33 cellular contexts compared by ENCODE assay signal in genomic region chr10:8498290-8498689, GRCh38.
"Had no signal": no experiment of that assay in that cellular context is flagged by ENCODE, and none has a peak within 500 bp of the region (broad histone marks: within the 10 kb centered on the region; RNA-seq: fewer than 3 reads in every experiment).

No MANE protein-coding gene starts in this region.

- H3K36me3 Mint-ChIP-seq: activated CD4-positive, alpha-beta memory T cell treated with anti-CD3 and anti-CD28 coated beads for 36 hours; activated naive CD4-positive, alpha-beta T cell treated with anti-CD3 and anti-CD28 coated beads, Interleukin-2, amount 50 U/mL, for 72 hours; activated naive CD8-positive, alpha-beta T cell treated with anti-CD3 and anti-CD28 coated beads for 36 hours had no signal

- H3K4me3 Mint-ChIP-seq: activated B cell treated with CpG ODN at 0.5 μM for 24 hours; activated CD4-positive, alpha-beta memory T cell treated with anti-CD3 and anti-CD28 coated beads for 36 hours; activated CD4-positive, alpha-beta T cell treated with anti-CD3 and anti-CD28 coated beads, Interleukin-2, amount 10 ng/mL, durations not matched to agents 24 days and 14 days; activated CD8-positive, alpha-beta T cell treated with anti-CD3 and anti-CD28 coated beads for 36 hours; activated naive CD4-positive, alpha-beta T cell treated with anti-CD3 and anti-CD28 coated beads for 36 hours; activated naive CD8-positive, alpha-beta T cell treated with anti-CD3 and anti-CD28 coated beads for 36 hours; activated T-cell treated with anti-CD3 and anti-CD28 coated beads, Interleukin-2, amount 50 U/mL, for 4 hours; activated T-cell treated with anti-CD3 and anti-CD28 coated beads, Interleukin-2, amount 50 U/mL, for 72 hours; activated T-helper 1 cell treated with anti-CD3 and anti-CD28 coated beads, Interleukin-12 subunit alpha, Interleukin-12 subunit beta, Interleukin-2, Interleukin-4 antibody, amounts not matched to agents 30 ng/mL and 10 ng/mL and 1 ng/mL, durations not matched to agents 14 hours and 24 hours and 36 hours; activated T-helper 17 cell treated with anti-CD3 and anti-CD28 coated beads, Interleukin-2, amount 50 U/mL, for 72 hours; T-helper 17 cell had no signal

- ATAC-seq: activated CD8-positive, alpha-beta T cell treated with anti-CD3 and anti-CD28 coated beads for 36 hours; body of pancreas; T-helper 17 cell had no signal

- H3K27ac ChIP-seq: adrenal gland, body of pancreas, brain microvascular endothelial cell, breast epithelium, WERI-Rb-1 had no signal

- H3K4me3 ChIP-seq: adrenal gland, body of pancreas, breast epithelium had no signal

- H3K27me3 ChIP-seq: adrenal gland, body of pancreas, brain microvascular endothelial cell, breast epithelium had no signal

- H3K36me3 ChIP-seq: adrenal gland, brain microvascular endothelial cell, breast epithelium, WERI-Rb-1 had no signal

- H3K27me3 Mint-ChIP-seq: activated B cell treated with CpG ODN at 0.5 μM for 24 hours had no signal

- DNase-seq: activated B cell treated with CpG ODN at 0.5 μM for 24 hours; activated CD4-positive, alpha-beta T cell treated with anti-CD3 and anti-CD28 coated beads for 4 hours; activated CD4-positive, alpha-beta T cell treated with anti-CD3 and anti-CD28 coated beads, Interleukin-2, amount 50 U/mL, for 1 hour; activated CD4-positive, alpha-beta T cell treated with anti-CD3 and anti-CD28 coated beads, Interleukin-2, amount 50 U/mL, for 4 hours; activated CD4-positive, CD25-positive, alpha-beta regulatory T cell treated with anti-CD3 and anti-CD28 coated beads, Interleukin-2, amount 50 U/mL, for 72 hours; activated CD8-positive, alpha-beta memory T cell treated with anti-CD3 and anti-CD28 coated beads, Interleukin-2, amount 50 U/mL, for 4 hours; activated effector memory CD4-positive, alpha-beta T cell treated with anti-CD3 and anti-CD28 coated beads, Interleukin-2, amount 50 U/mL, for 16 hours; activated gamma-delta T cell treated with Interleukin-2 at 50 U/mL for 16 hours; activated naive CD4-positive, alpha-beta T cell; activated naive CD4-positive, alpha-beta T cell treated with anti-CD3 and anti-CD28 coated beads, Interleukin-2, amount 50 U/mL, for 16 hours; activated naive CD8-positive, alpha-beta T cell treated with anti-CD3 and anti-CD28 coated beads for 36 hours; activated T-cell treated with anti-CD3 and anti-CD28 coated beads for 4 hours; activated T-cell treated with anti-CD3 and anti-CD28 coated beads, Interleukin-2, amount 50 U/mL, for 1 hour; activated T-cell treated with anti-CD3 and anti-CD28 coated beads, Interleukin-2, amount 50 U/mL, for 4 hours; adrenal gland; amniotic stem cell; aorta; body of pancreas; brain microvascular endothelial cell; central memory CD4-positive, alpha-beta T cell; T-helper 17 cell; T1000; WERI-Rb-1 had no signal

- H3K4me1 Mint-ChIP-seq: activated B cell treated with CpG ODN at 0.5 μM for 24 hours; activated T-helper 17 cell treated with anti-CD3 and anti-CD28 coated beads, Interleukin-2, amount 50 U/mL, for 72 hours had no signal

- FAIRE-seq: astrocyte had no signal

- H3K27ac Mint-ChIP-seq: activated B cell treated with CpG ODN at 0.5 μM for 24 hours; activated CD4-positive, alpha-beta memory T cell treated with anti-CD3 and anti-CD28 coated beads for 36 hours; activated CD4-positive, alpha-beta T cell treated with anti-CD3 and anti-CD28 coated beads, Interleukin-2, amount 10 ng/mL, durations not matched to agents 24 days and 14 days; activated CD8-positive, alpha-beta T cell treated with anti-CD3 and anti-CD28 coated beads for 36 hours; activated naive CD4-positive, alpha-beta T cell treated with anti-CD3 and anti-CD28 coated beads for 36 hours; activated naive CD8-positive, alpha-beta T cell treated with anti-CD3 and anti-CD28 coated beads for 36 hours; activated T-cell treated with anti-CD3 and anti-CD28 coated beads, Interleukin-2, amount 50 U/mL, for 72 hours; activated T-helper 1 cell treated with anti-CD3 and anti-CD28 coated beads, Interleukin-12 subunit alpha, Interleukin-12 subunit beta, Interleukin-2, Interleukin-4 antibody, amounts not matched to agents 30 ng/mL and 10 ng/mL and 1 ng/mL, durations not matched to agents 14 hours and 24 hours and 36 hours; activated T-helper 17 cell treated with anti-CD3 and anti-CD28 coated beads, Interleukin-2, amount 50 U/mL, for 72 hours; T-helper 17 cell had no signal

- H3K9me3 Mint-ChIP-seq: activated B cell treated with CpG ODN at 0.5 μM for 24 hours; activated CD4-positive, alpha-beta T cell treated with anti-CD3 and anti-CD28 coated beads, Interleukin-2, amount 10 ng/mL, durations not matched to agents 24 days and 14 days; activated naive CD4-positive, alpha-beta T cell treated with anti-CD3 and anti-CD28 coated beads for 36 hours; activated naive CD4-positive, alpha-beta T cell treated with anti-CD3 and anti-CD28 coated beads, Interleukin-2, amount 50 U/mL, for 72 hours; activated naive CD8-positive, alpha-beta T cell treated with anti-CD3 and anti-CD28 coated beads for 36 hours; activated T-cell treated with anti-CD3 and anti-CD28 coated beads, Interleukin-2, amount 50 U/mL, for 4 hours; activated T-helper 1 cell treated with anti-CD3 and anti-CD28 coated beads, Interleukin-12 subunit alpha, Interleukin-12 subunit beta, Interleukin-2, Interleukin-4 antibody, amounts not matched to agents 30 ng/mL and 10 ng/mL and 1 ng/mL, durations not matched to agents 14 hours and 24 hours and 36 hours; activated T-helper 17 cell treated with anti-CD3 and anti-CD28 coated beads, Interleukin-2, amount 50 U/mL, for 72 hours had no signal
